Comparison of ENCODE assay signal across 33 cellular contexts in the genomic region with DNA sequence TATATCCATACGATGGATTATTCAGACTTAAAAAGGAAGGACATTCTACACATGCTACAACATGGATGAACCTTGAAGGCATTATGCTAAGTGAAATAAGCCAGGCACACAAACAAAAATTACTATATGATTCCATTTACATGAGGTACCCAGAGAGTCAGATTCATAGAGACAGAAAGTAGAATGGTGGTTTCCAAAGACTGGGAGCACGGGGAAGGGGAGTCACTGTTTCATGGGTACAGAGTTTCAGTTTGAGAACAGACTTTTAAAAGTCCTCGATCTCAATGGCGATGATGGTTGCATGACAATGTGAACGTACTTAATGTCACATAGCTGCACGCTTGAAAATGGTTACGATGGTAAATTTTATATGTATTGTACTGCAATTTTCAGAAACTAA.
"Had no signal": no experiment of that assay in that cellular context is flagged by ENCODE, and none has a peak within 500 bp of the region (broad histone marks: within the 10 kb centered on the region; RNA-seq: fewer than 3 reads in every experiment).

No MANE protein-coding gene starts in this region.

- H3K27ac Mint-ChIP-seq: activated B cell treated with CpG ODN at 0.5 μM for 24 hours; activated CD4-positive, alpha-beta memory T cell treated with anti-CD3 and anti-CD28 coated beads, Interleukin-2, amount 10 ng/mL, durations not matched to agents 7 days and 5 days; activated CD4-positive, alpha-beta T cell treated with anti-CD3 and anti-CD28 coated beads, Interleukin-2, amount 10 ng/mL, durations not matched to agents 7 days and 5 days; activated T-helper 2 cell treated with anti-CD3 and anti-CD28 coated beads, Interferon-gamma antibody, Interleukin-2, Interleukin-4, amounts not matched to agents 10 μg/mL and 5 μg/mL and 100 μg/mL, durations not matched to agents 14 hours and 24 hours and 36 hours; dendritic cell treated with granulocyte-macrophage colony-stimulating factor and Interleukin-4, amounts not matched to agents 40 ng/mL and 50 ng/mL, for 4 days; effector memory CD8-positive, alpha-beta T cell; T-cell; T-helper 1 cell treated with Interleukin-12 subunit alpha and Interleukin-12 subunit beta and Interleukin-4 antibody, amounts not matched to agents 30 μg/mL and 1 μg/mL, for 36 hours; T-helper 2 cell treated with Interferon-gamma antibody and Interleukin-4, amounts not matched to agents 5 μg/mL and 100 μg/mL, for 36 hours had no signal

- ATAC-seq: activated CD4-positive, CD25-positive, alpha-beta regulatory T cell treated with anti-CD3 and anti-CD28 coated beads, Interleukin-2, amount 50 U/mL, for 24 hours; effector memory CD8-positive, alpha-beta T cell; foreskin keratinocyte; gastrocnemius medialis; heart left ventricle; T-cell had no signal

- DNase-seq: activated B cell treated with CpG ODN at 0.5 μM for 24 hours; activated CD4-positive, alpha-beta memory T cell treated with anti-CD3 and anti-CD28 coated beads, Interleukin-2, amount 10 ng/mL, durations not matched to agents 7 days and 5 days; activated CD4-positive, alpha-beta T cell treated with anti-CD3 and anti-CD28 coated beads, Interleukin-2, amount 10 ng/mL, durations not matched to agents 7 days and 5 days; activated CD4-positive, alpha-beta T cell treated with anti-CD3 and anti-CD28 coated beads, Interleukin-2, amount 50 U/mL, for 4 hours; activated CD8-positive, alpha-beta memory T cell treated with anti-CD3 and anti-CD28 coated beads, Interleukin-2, amount 50 U/mL, for 48 hours; activated effector memory CD4-positive, alpha-beta T cell treated with anti-CD3 and anti-CD28 coated beads, Interleukin-2, amount 50 U/mL, for 16 hours; activated naive CD4-positive, alpha-beta T cell treated with anti-CD3 and anti-CD28 coated beads, Interleukin-2, amount 10 ng/mL, durations not matched to agents 7 days and 5 days; activated T-cell treated with anti-CD3 and anti-CD28 coated beads for 4 hours; activated T-cell treated with anti-CD3 and anti-CD28 coated beads, Interleukin-2, amount 50 U/mL, for 24 hours; amniotic stem cell; anterior cingulate cortex; brain microvascular endothelial cell; dorsolateral prefrontal cortex; effector CD4-positive, alpha-beta T cell; effector memory CD8-positive, alpha-beta T cell; erythroblast; foreskin keratinocyte; gastrocnemius medialis; glutamatergic neuron; heart left ventricle; SW 1271; T-cell; T1000; WERI-Rb-1 had no signal

- H3K4me3 Mint-ChIP-seq: activated B cell treated with CpG ODN at 0.5 μM for 24 hours; activated CD4-positive, alpha-beta memory T cell treated with anti-CD3 and anti-CD28 coated beads, Interleukin-2, amount 10 ng/mL, durations not matched to agents 7 days and 5 days; activated CD4-positive, alpha-beta T cell treated with anti-CD3 and anti-CD28 coated beads, Interleukin-2, amount 10 ng/mL, durations not matched to agents 7 days and 5 days; activated naive CD4-positive, alpha-beta T cell treated with anti-CD3 and anti-CD28 coated beads, Interleukin-2, amount 10 ng/mL, durations not matched to agents 7 days and 5 days; activated naive CD8-positive, alpha-beta T cell; activated T-cell treated with anti-CD3 and anti-CD28 coated beads, Interleukin-2, amount 50 U/mL, for 24 hours; central memory CD8-positive, alpha-beta T cell; dendritic cell treated with granulocyte-macrophage colony-stimulating factor and Interleukin-4, amounts not matched to agents 40 ng/mL and 50 ng/mL, for 4 days; effector memory CD8-positive, alpha-beta T cell; T-cell; T-helper 1 cell treated with Interleukin-12 subunit alpha and Interleukin-12 subunit beta and Interleukin-4 antibody, amounts not matched to agents 30 μg/mL and 1 μg/mL, for 36 hours; T-helper 2 cell treated with Interferon-gamma antibody and Interleukin-4, amounts not matched to agents 5 μg/mL and 100 μg/mL, for 36 hours had no signal

- FAIRE-seq: astrocyte, bronchial epithelial cell had no signal

- H3K27me3 Mint-ChIP-seq: activated B cell treated with CpG ODN at 0.5 μM for 24 hours; activated CD4-positive, alpha-beta memory T cell treated with anti-CD3 and anti-CD28 coated beads, Interleukin-2, amount 10 ng/mL, durations not matched to agents 7 days and 5 days; activated CD4-positive, alpha-beta T cell treated with anti-CD3 and anti-CD28 coated beads, Interleukin-2, amount 10 ng/mL, durations not matched to agents 7 days and 5 days; activated naive CD4-positive, alpha-beta T cell treated with anti-CD3 and anti-CD28 coated beads, Interleukin-2, amount 10 ng/mL, durations not matched to agents 7 days and 5 days; activated naive CD8-positive, alpha-beta T cell; activated T-cell treated with anti-CD3 and anti-CD28 coated beads, Interleukin-2, amount 50 U/mL, for 24 hours; central memory CD8-positive, alpha-beta T cell; dendritic cell treated with granulocyte-macrophage colony-stimulating factor and Interleukin-4, amounts not matched to agents 40 ng/mL and 50 ng/mL, for 4 days; effector memory CD8-positive, alpha-beta T cell; T-cell had no signal

- H3K9me3 Mint-ChIP-seq: activated B cell treated with CpG ODN at 0.5 μM for 24 hours; activated CD4-positive, alpha-beta memory T cell treated with anti-CD3 and anti-CD28 coated beads, Interleukin-2, amount 10 ng/mL, durations not matched to agents 7 days and 5 days; activated CD4-positive, alpha-beta T cell treated with anti-CD3 and anti-CD28 coated beads, Interleukin-2, amount 10 ng/mL, durations not matched to agents 7 days and 5 days; activated T-cell treated with anti-CD3 and anti-CD28 coated beads, Interleukin-2, amount 50 U/mL, for 24 hours; activated T-helper 2 cell treated with anti-CD3 and anti-CD28 coated beads, Interferon-gamma antibody, Interleukin-2, Interleukin-4, amounts not matched to agents 10 μg/mL and 5 μg/mL and 100 μg/mL, durations not matched to agents 14 hours and 24 hours and 36 hours; central memory CD8-positive, alpha-beta T cell; dendritic cell treated with granulocyte-macrophage colony-stimulating factor and Interleukin-4, amounts not matched to agents 40 ng/mL and 50 ng/mL, for 4 days; effector memory CD8-positive, alpha-beta T cell; T-cell; T-helper 2 cell treated with Interferon-gamma antibody and Interleukin-4, amounts not matched to agents 5 μg/mL and 100 μg/mL, for 36 hours had no signal
